Comparison of ENCODE assay signal across 1 cellular context in genomic region chr3:39126532-39127071, GRCh38.
TF ChIP-seq lines count a peak whose summit lies in the region.

No MANE protein-coding gene starts in this region.

TF ChIP-seq in HCT116, 20 proteins besides CTCF, POLR2A, EP300 and RAD21:
- TF ChIP-seq EZH2 (IDR thresholded peaks at IDR 0.05) (no peak), TCF7L2 (IDR thresholded peaks at IDR 0.05; ENCODE audit: borderline replicate concordance, extremely low read depth, insufficient read depth, insufficient read length) (peak; percentile 12), ZFX (IDR thresholded peaks at IDR 0.05) (no peak), ATF3 (IDR thresholded peaks at IDR 0.05) (no peak)
